8 cellular contexts compared by ENCODE assay signal in the genomic region with DNA sequence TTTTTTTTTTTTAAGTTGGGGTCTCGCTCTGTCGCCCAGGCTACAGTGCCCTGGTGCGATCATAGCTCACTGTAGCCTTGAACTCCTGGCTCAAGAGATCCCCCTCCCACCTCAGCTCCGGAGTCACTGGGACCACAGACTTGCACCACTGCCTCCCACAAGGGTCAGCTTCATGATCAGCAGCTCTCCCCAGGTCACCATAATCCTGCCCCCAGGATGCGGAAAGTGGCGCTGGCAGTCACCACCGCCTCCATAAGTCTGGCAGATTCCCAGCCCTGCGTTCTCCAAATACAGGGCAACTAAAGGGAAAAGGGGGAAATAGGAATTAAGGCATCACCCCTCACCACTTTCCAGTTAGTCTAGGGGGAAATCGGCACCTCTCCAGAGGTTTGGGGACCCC. TPM values are rescaled to one million over a fixed set of nuclear protein-coding genes. Genes with fewer than 3 reads are reported as not detected.
DNase-seq lines count a peak whose midpoint lies in the region; ATAC-seq, FAIRE-seq and TF ChIP-seq lines count a peak whose summit lies in the region.

No MANE protein-coding gene starts in this region.

- H3K4me3 ChIP-seq in CD8-positive, alpha-beta T cell (ENCODE audit: low read depth, low read length), result peak overlapping the region; percentile 34
- H3K4me3 ChIP-seq in PC-9 (peak overlapping the region; percentile 51; the same call in 1 of the 2 replicates), endothelial cell of umbilical vein (replicated peaks in 1 of 3; ENCODE audit: insufficient read depth in 1 of 3, low read depth in 1 of 3, low read length in 3 of 3) (no peak overlapping the region), Caco-2 (ENCODE audit: low read depth, low read length) (no peak overlapping the region)

- H3K4me2 ChIP-seq in PC-9, result peak overlapping the region; percentile 86
- peak overlapping the region; percentile 29 for H3K4me2 ChIP-seq in endothelial cell of umbilical vein (ENCODE audit: insufficient read depth, low read length)

- H3K27ac ChIP-seq in CD8-positive, alpha-beta T cell (ENCODE audit: low read depth, low read length), result peak overlapping the region; percentile 45
- H3K27ac ChIP-seq in PC-9 (no peak overlapping the region), endothelial cell of umbilical vein (ENCODE audit: insufficient read depth, low read depth, low read length) (peak overlapping the region; percentile 89)

- POLR2A ChIA-PET in CD8-positive, alpha-beta T cell (lab: Charles Lee), result interaction anchor here (0.6 kb wide), 1 partner anchor 106 kb away, joined by 4 read pairs; no protein-coding TSS in a partner anchor
- POLR2A ChIA-PET in PC-9 (lab: Charles Lee; ENCODE audit: unreplicated experiment) (interaction anchor here (0.6 to 0.7 kb wide), 2 partner anchors 10 to 100 kb away, joined by 3 to 7 read pairs; no protein-coding TSS in a partner anchor), endothelial cell of umbilical vein (lab: Charles Lee) (interaction anchor here (0.7 kb wide), 1 partner anchor 23 kb away, joined by 3 read pairs; no protein-coding TSS in a partner anchor), Caco-2 (lab: Charles Lee) (no interaction called here)

- no peak for FAIRE-seq in endothelial cell of umbilical vein (lab: Jason Lieb, UNC)

- H4K20me1 ChIP-seq in PC-9 (ENCODE audit: insufficient read depth), result no peaks in the 10 kb centered on the region
- no peaks in the 10 kb centered on the region for H4K20me1 ChIP-seq in endothelial cell of umbilical vein (replicated peaks; ENCODE audit: control insufficient read depth, extremely low read depth, insufficient read depth, low read length)

- H2AFZ ChIP-seq in PC-9 (no peak overlapping the region), endothelial cell of umbilical vein (ENCODE audit: low read depth, low read length) (no peak overlapping the region)

- no peak for TF ChIP-seq POLR2A in endothelial cell of umbilical vein (IDR thresholded peaks at IDR 0.05; ENCODE audit: low read depth, low read length)

- no peaks in the 10 kb centered on the region for H3K36me3 ChIP-seq in CD8-positive, alpha-beta T cell (ENCODE audit: insufficient read depth, low read length)
- H3K36me3 ChIP-seq in PC-9 (ENCODE audit: low read depth) (no peaks in the 10 kb centered on the region), endothelial cell of umbilical vein (ENCODE audit: control insufficient read depth in 2 of 2, extremely low read depth in 1 of 2, insufficient read depth in 2 of 2, low read length in 2 of 2) (no peaks in the 10 kb centered on the region), Caco-2 (ENCODE audit: control insufficient read depth, insufficient read depth, low read length) (no peaks in the 10 kb centered on the region)

- CTCF ChIA-PET in CD8-positive, alpha-beta T cell (lab: Charles Lee), result interaction anchor here (1.4 to 13.5 kb wide), 5 partner anchors 9 to 124 kb away, joined by 4 to 149 read pairs (median 8); no protein-coding TSS in a partner anchor
- CTCF ChIA-PET in PC-9 (lab: Charles Lee), result interaction anchor here (1.0 kb wide), 1 partner anchor 21 kb away, joined by 4 read pairs; no protein-coding TSS in a partner anchor
- CTCF ChIA-PET in endothelial cell of umbilical vein (lab: Charles Lee), result interaction anchor here (1.0 to 3.8 kb wide), 5 partner anchors 10 to 337 kb away, joined by 3 to 33 read pairs (median 5); no protein-coding TSS in a partner anchor
- CTCF ChIA-PET in Caco-2 (lab: Charles Lee), result no interaction called here

- peak overlapping the region; percentile 75 for H3K4me3 Mint-ChIP-seq in CD8-positive, alpha-beta T cell
- H3K4me3 Mint-ChIP-seq in progenitor cell of endocrine pancreas (ENCODE audit: low read depth) (peak overlapping the region; percentile 9), Caco-2 (ENCODE audit: unreplicated experiment) (no peak overlapping the region)

- peaks cover 45% of the 10 kb centered on the region for H3K4me1 ChIP-seq in CD8-positive, alpha-beta T cell (ENCODE audit: insufficient read depth, low read length)
- H3K4me1 ChIP-seq in PC-9 (replicated peaks; ENCODE audit: insufficient read depth), result peaks cover 36% of the 10 kb centered on the region
- H3K4me1 ChIP-seq in endothelial cell of umbilical vein (ENCODE audit: control insufficient read depth, extremely low read depth, insufficient read depth, low read length), result peaks cover 36% of the 10 kb centered on the region
- no peaks in the 10 kb centered on the region for H3K4me1 ChIP-seq in Caco-2

- no peak for TF ChIP-seq CTCF in CD8-positive, alpha-beta T cell (IDR thresholded peaks at IDR 0.05)
- TF ChIP-seq CTCF in PC-9 (conservative IDR thresholded peaks at IDR 0.05), result no peak
- TF ChIP-seq CTCF in endothelial cell of umbilical vein (IDR thresholded peaks at IDR 0.05; ENCODE audit: extremely low read depth in 1 of 2, insufficient read depth in 1 of 2, low read depth in 1 of 2, low read length in 2 of 2), result no peak
- TF ChIP-seq CTCF in progenitor cell of endocrine pancreas (IDR thresholded peaks at IDR 0.05; ENCODE audit: unreplicated experiment), result no peak
- no peak for TF ChIP-seq CTCF in Caco-2 (IDR thresholded peaks at IDR 0.05; ENCODE audit: insufficient read depth in 1 of 2, low read depth in 1 of 2, low read length in 1 of 2, severe bottlenecking in 1 of 2, unreplicated experiment in 1 of 2)

- no peaks in the 10 kb centered on the region for H3K9me3 ChIP-seq in CD8-positive, alpha-beta T cell (ENCODE audit: low read length)
- no peaks in the 10 kb centered on the region for H3K9me3 ChIP-seq in PC-9 (ENCODE audit: insufficient read depth, low read depth)
- H3K9me3 ChIP-seq in endothelial cell of umbilical vein (replicated peaks; ENCODE audit: control insufficient read depth, insufficient read depth, low read length), result no peaks in the 10 kb centered on the region
- no peaks in the 10 kb centered on the region for H3K9me3 ChIP-seq in Caco-2

- H3K27me3 Mint-ChIP-seq in CD8-positive, alpha-beta T cell (ENCODE audit: low read depth), result no peaks in the 10 kb centered on the region
- peaks cover 42% of the 10 kb centered on the region for H3K27me3 Mint-ChIP-seq in progenitor cell of endocrine pancreas
- no peaks in the 10 kb centered on the region for H3K27me3 Mint-ChIP-seq in Caco-2 (ENCODE audit: insufficient read depth, unreplicated experiment)

- peaks cover 44% of the 10 kb centered on the region for H3K4me1 Mint-ChIP-seq in CD8-positive, alpha-beta T cell (ENCODE audit: low read depth)
- H3K4me1 Mint-ChIP-seq in progenitor cell of endocrine pancreas (ENCODE audit: low read depth), result peaks cover 6% of the 10 kb centered on the region
- peaks cover 5% of the 10 kb centered on the region for H3K4me1 Mint-ChIP-seq in Caco-2 (ENCODE audit: low read depth, unreplicated experiment)

- dilution Hi-C loops in endothelial cell of umbilical vein (cut with MboI; ENCODE audit: extremely low pct_ligation_motif_present, low sequenced_read_pairs), result no loop called here

- H3K27ac Mint-ChIP-seq in CD8-positive, alpha-beta T cell, result peak overlapping the region; percentile 87
- H3K27ac Mint-ChIP-seq in progenitor cell of endocrine pancreas, result no peak overlapping the region
- no peak overlapping the region for H3K27ac Mint-ChIP-seq in Caco-2 (ENCODE audit: unreplicated experiment)

- peaks cover 26% of the 10 kb centered on the region for H3F3A ChIP-seq in PC-9 (ENCODE audit: insufficient read depth, low read depth)

- H3K36me3 Mint-ChIP-seq in CD8-positive, alpha-beta T cell, result no peaks in the 10 kb centered on the region
- H3K36me3 Mint-ChIP-seq in progenitor cell of endocrine pancreas (ENCODE audit: insufficient read depth), result no peaks in the 10 kb centered on the region
- no peaks in the 10 kb centered on the region for H3K36me3 Mint-ChIP-seq in Caco-2 (ENCODE audit: insufficient read depth, unreplicated experiment)

- H3K9me2 ChIP-seq in PC-9 (ENCODE audit: insufficient read depth), result no peaks in the 10 kb centered on the region

- no peak for DNase-seq in CD8-positive, alpha-beta T cell
- DNase-seq in PC-9, result no peak
- DNase-seq in endothelial cell of umbilical vein (ENCODE audit: low read depth, low spot score), result no peak
- no peak for DNase-seq in progenitor cell of endocrine pancreas (ENCODE audit: low spot score, unreplicated experiment)
- no peak for DNase-seq in Caco-2

- BruUV-seq in PC-9 (replicated peaks; lab: Mats Ljungman, UMichigan), result TSS peak; percentile 93
- no TSS peak for BruUV-seq in endothelial cell of umbilical vein (replicated peaks; lab: Mats Ljungman, UMichigan)
- BruUV-seq in Caco-2 (replicated peaks; lab: Mats Ljungman, UMichigan), result no TSS peak

- no peaks in the 10 kb centered on the region for H3K79me2 ChIP-seq in PC-9 (ENCODE audit: low read depth)
- H3K79me2 ChIP-seq in endothelial cell of umbilical vein (ENCODE audit: control insufficient read depth, insufficient read depth, low read length), result no peaks in the 10 kb centered on the region

- H3K27me3 ChIP-seq in CD8-positive, alpha-beta T cell (ENCODE audit: insufficient read depth, low read length), result no peaks in the 10 kb centered on the region
- H3K27me3 ChIP-seq in PC-9 (ENCODE audit: insufficient read depth, low read depth) (0 out of 2 replicates have a peak, but pooled peaks cover 4% of the 10 kb centered on the region), endothelial cell of umbilical vein (ENCODE audit: control insufficient read depth in 2 of 2, insufficient read depth in 2 of 2, low read length in 2 of 2) (no peaks in the 10 kb centered on the region), Caco-2 (replicated peaks; ENCODE audit: control insufficient read depth, insufficient read depth, low read length) (no peaks in the 10 kb centered on the region)

- no peaks in the 10 kb centered on the region for H3K9me3 Mint-ChIP-seq in CD8-positive, alpha-beta T cell
- H3K9me3 Mint-ChIP-seq in progenitor cell of endocrine pancreas (ENCODE audit: low read depth), result no peaks in the 10 kb centered on the region
- H3K9me3 Mint-ChIP-seq in Caco-2 (ENCODE audit: unreplicated experiment), result no peaks in the 10 kb centered on the region

- H3K9me1 ChIP-seq in endothelial cell of umbilical vein (replicated peaks; ENCODE audit: control insufficient read depth, extremely low read depth, insufficient read depth, low read length), result no peaks in the 10 kb centered on the region

- intact Hi-C loops in CD8-positive, alpha-beta T cell (cut with DNase I, micrococcal nuclease), result loop anchor here in 1 of 2 experiments (5.0 kb wide), 2 partner anchors 106 to 369 kb away; partner anchors contain the start of gene KANSL3
- intact Hi-C loops in PC-9 (cut with micrococcal nuclease; ENCODE audit: unreplicated experiment) (loop anchor here (5.0 kb wide), 2 partner anchors 224 to 286 kb away; partner anchors contain the start of genes CNNM3 and SNRNP200), endothelial cell of umbilical vein (cut with micrococcal nuclease) (no loop called here), Caco-2 (cut with micrococcal nuclease; ENCODE audit: unreplicated experiment) (no loop called here)

- peak overlapping the region; percentile 83 for H3K9ac ChIP-seq in endothelial cell of umbilical vein (replicated peaks; ENCODE audit: extremely low read depth, insufficient read depth, low read length)

- no peak for ATAC-seq in CD8-positive, alpha-beta T cell
- no peak for ATAC-seq in GM18520 (IDR thresholded peaks at IDR 0.05; ENCODE audit: unreplicated experiment)
- no peak for ATAC-seq in HG03139 (IDR thresholded peaks at IDR 0.05; ENCODE audit: unreplicated experiment)
- no peak for ATAC-seq in HG02938 (IDR thresholded peaks at IDR 0.05; ENCODE audit: unreplicated experiment)

RNA-seq across cellular contexts. Expression of gene ARID5A, which starts 5.2 kb away (rescaled TPM):
- total RNA-seq in CD8-positive, alpha-beta T cell, result 100 to 1,000 TPM; 408 to 413 TPM
- total RNA-seq in PC-9 (2021) (5.1 and 6.0 TPM in 2 replicates), endothelial cell of umbilical vein (24.7 and 29.0 TPM in 2 replicates), progenitor cell of endocrine pancreas (7.1 and 7.7 TPM in 2 replicates), Caco-2 (2022) (3.0 and 3.3 TPM in 2 replicates)
- 18.0 and 24.0 TPM in 2 replicates for polyA plus RNA-seq in endothelial cell of umbilical vein
- 11.9 and 19.8 TPM in 2 replicates for polyA plus RNA-seq in endothelial cell of umbilical vein (2011; cell fraction: cytosol; rRNA removed)
- 31.6 and 44.1 TPM in 2 replicates for polyA plus RNA-seq in endothelial cell of umbilical vein (2011; cell fraction: nucleus; rRNA removed)
- polyA plus RNA-seq in endothelial cell of umbilical vein (2012), result 14.6 and 18.7 TPM in 2 replicates
- polyA minus RNA-seq in endothelial cell of umbilical vein, result 9.5 and 11.3 TPM in 2 replicates
- 1.6 TPM for polyA minus RNA-seq in endothelial cell of umbilical vein (2011; cell fraction: cytosol; rRNA and poly(A)+ RNA removed)
- polyA minus RNA-seq in endothelial cell of umbilical vein (2011; cell fraction: nucleus; rRNA and poly(A)+ RNA removed), result 11.0 and 22.2 TPM in 2 replicates

RNA-seq across cellular contexts. Expression of gene NEURL3, which starts 26.2 kb away (rescaled TPM):
- total RNA-seq in CD8-positive, alpha-beta T cell, result not detected
- 0.48 and 0.63 TPM in 2 replicates for total RNA-seq in PC-9 (2021)
- total RNA-seq in endothelial cell of umbilical vein, result not detected in 2 replicates
- 0.08 TPM in 1 of 2 replicates, not detected in the other for polyA plus RNA-seq in endothelial cell of umbilical vein
- polyA plus RNA-seq in endothelial cell of umbilical vein (2011; cell fraction: cytosol; rRNA removed), result 0.04 and 0.06 TPM in 2 replicates
- polyA plus RNA-seq in endothelial cell of umbilical vein (2011; cell fraction: nucleus; rRNA removed), result not detected in 2 replicates
- not detected in 2 replicates for polyA plus RNA-seq in endothelial cell of umbilical vein (2012)
- not detected in 2 replicates for polyA minus RNA-seq in endothelial cell of umbilical vein
- polyA minus RNA-seq in endothelial cell of umbilical vein (2011; cell fraction: cytosol; rRNA and poly(A)+ RNA removed), result not detected
- polyA minus RNA-seq in endothelial cell of umbilical vein (2011; cell fraction: nucleus; rRNA and poly(A)+ RNA removed), result not detected in 2 replicates
- 0.78 and 0.86 TPM in 2 replicates for total RNA-seq in progenitor cell of endocrine pancreas
- 3.1 and 4.2 TPM in 2 replicates for total RNA-seq in Caco-2 (2022)

Comparison
In these comparisons a context has a peak if more than half of its experiments do, and no peak if none do; other contexts are left out.
1. H3K4me3 ChIP-seq: peak in CD8-positive, alpha-beta T cell (single experiment) and PC-9 (single experiment); none in endothelial cell of umbilical vein (0 of 3) and Caco-2 (single experiment).
2. RNA of gene ARID5A, which starts 5.2 kb away (total RNA-seq): 408 to 413 TPM in CD8-positive, alpha-beta T cell; 24.7 to 29.0 TPM in endothelial cell of umbilical vein, 7.1 to 7.7 TPM in progenitor cell of endocrine pancreas, 5.1 to 6.0 TPM in PC-9 and 3.0 to 3.3 TPM in Caco-2; every median in the first group is over 10 times any median in the second.